ENCODE assay signal across 1 cellular context in genomic region chr7:7099584-7100014, GRCh38.
TF ChIP-seq lines count a peak whose summit lies in the region.

No MANE protein-coding gene starts in this region.

TF ChIP-seq in SK-N-SH treated with all-trans-retinoic acid at 6 μM for 48 hours, 23 proteins besides CTCF, POLR2A, EP300 and RAD21 (continued from another document):
- TF ChIP-seq, protein P1, sequence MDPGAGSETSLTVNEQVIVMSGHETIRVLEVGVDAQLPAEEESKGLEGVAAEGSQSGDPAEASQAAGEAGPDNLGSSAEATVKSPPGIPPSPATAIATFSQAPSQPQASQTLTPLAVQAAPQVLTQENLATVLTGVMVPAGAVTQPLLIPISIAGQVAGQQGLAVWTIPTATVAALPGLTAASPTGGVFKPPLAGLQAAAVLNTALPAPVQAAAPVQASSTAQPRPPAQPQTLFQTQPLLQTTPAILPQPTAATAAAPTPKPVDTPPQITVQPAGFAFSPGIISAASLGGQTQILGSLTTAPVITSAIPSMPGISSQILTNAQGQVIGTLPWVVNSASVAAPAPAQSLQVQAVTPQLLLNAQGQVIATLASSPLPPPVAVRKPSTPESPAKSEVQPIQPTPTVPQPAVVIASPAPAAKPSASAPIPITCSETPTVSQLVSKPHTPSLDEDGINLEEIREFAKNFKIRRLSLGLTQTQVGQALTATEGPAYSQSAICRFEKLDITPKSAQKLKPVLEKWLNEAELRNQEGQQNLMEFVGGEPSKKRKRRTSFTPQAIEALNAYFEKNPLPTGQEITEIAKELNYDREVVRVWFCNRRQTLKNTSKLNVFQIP (CRISPR knock-in tag; IDR thresholded peaks at IDR 0.05; ENCODE audit: borderline replicate concordance, low read depth), result no peak
